1 cellular context compared by ENCODE assay signal in genomic region chr11:58152776-58153175, GRCh38.
TF ChIP-seq lines count a peak whose summit lies in the region.

No MANE protein-coding gene starts in this region.

TF ChIP-seq in IMR-90, 13 proteins besides CTCF, POLR2A, EP300 and RAD21:
- no peak for TF ChIP-seq SMC3 (IDR thresholded peaks at IDR 0.05; ENCODE audit: low read depth, low read length)
- TF ChIP-seq NFE2L2 (IDR thresholded peaks at IDR 0.05; ENCODE audit: low read depth, low read length) = 0 out of 2 replicates have a peak, but pooled peaks have one; percentile 11
TF ChIP-seq in IMR-90: peak in this region for 1.
